ENCODE assay signal across 1 cellular context in the genomic region with DNA sequence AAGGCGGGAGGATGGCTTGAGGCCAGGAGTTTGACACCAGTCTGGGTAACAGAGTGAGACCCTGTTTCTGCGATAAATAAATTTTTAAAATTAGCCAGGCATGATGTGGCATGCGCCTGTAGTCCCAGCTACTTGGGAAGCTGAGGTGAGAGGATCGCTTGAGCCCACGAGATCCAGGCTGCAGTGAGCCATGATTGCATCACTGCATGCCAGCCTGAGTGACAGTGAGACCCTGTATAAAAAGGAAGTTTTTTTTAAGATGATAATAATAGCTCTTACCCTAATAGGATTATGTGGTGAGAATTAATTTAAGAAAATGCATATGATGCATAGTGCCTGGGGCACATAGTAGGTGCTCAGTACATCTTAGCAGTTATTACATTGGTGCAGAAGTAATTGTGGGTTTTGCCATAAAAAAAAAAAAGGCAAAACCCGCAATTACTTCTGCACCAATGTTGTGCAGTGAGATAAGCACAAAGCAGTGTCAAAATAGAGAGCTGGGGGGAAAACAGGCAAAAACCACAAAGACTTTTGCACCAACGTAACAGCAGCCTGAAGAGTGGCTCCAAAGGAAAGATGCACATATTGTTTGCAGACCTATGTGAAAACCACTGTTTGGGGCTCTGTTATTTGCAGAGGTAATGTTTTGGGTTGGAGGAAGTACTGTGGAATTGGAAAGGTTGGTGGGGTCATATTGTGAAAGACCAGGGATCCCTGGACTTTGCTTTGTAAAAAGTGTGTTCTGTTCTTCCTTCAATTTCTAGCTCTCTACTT.
A peak's percentile ranks its signal among the peaks of the same experiment; 100 is the strongest.
TF ChIP-seq lines count a peak whose summit lies in the region.

No MANE protein-coding gene starts in this region.

TF ChIP-seq in HepG2, 621 proteins besides CTCF, POLR2A, EP300 and RAD21 (continued from another document and continues in another):
- TF ChIP-seq, protein P1, sequence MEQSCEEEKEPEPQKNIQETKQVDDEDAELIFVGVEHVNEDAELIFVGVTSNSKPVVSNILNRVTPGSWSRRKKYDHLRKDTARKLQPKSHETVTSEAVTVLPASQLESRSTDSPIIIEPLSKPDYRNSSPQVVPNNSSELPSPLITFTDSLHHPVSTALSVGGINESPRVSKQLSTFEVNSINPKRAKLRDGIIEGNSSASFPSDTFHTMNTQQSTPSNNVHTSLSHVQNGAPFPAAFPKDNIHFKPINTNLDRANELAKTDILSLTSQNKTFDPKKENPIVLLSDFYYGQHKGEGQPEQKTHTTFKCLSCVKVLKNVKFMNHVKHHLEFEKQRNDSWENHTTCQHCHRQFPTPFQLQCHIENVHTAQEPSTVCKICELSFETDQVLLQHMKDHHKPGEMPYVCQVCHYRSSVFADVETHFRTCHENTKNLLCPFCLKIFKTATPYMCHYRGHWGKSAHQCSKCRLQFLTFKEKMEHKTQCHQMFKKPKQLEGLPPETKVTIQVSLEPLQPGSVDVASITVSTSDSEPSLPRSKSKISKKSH (CRISPR knock-in tag; IDR thresholded peaks at IDR 0.05; ENCODE audit: borderline replicate concordance) = no peak
- no peak for TF ChIP-seq HNRNPLL (IDR thresholded peaks at IDR 0.05; ENCODE audit: low read depth, low read length, poor library complexity, severe bottlenecking)
- peak; percentile 64; the same call in 1 of the 2 replicates for TF ChIP-seq HOXD1 (CRISPR knock-in tag; IDR thresholded peaks at IDR 0.05)
- no peak for TF ChIP-seq ZNF766 (CRISPR knock-in tag; IDR thresholded peaks at IDR 0.05; ENCODE audit: borderline replicate concordance)
- no peak for TF ChIP-seq ZNF747 (CRISPR knock-in tag; IDR thresholded peaks at IDR 0.05; ENCODE audit: borderline replicate concordance)
- TF ChIP-seq SIX1 (CRISPR knock-in tag; IDR thresholded peaks at IDR 0.05; ENCODE audit: borderline replicate concordance) = no peak
- peak; percentile 34; the same call in 1 of the 2 replicates for TF ChIP-seq GMEB1 (CRISPR knock-in tag; IDR thresholded peaks at IDR 0.05; ENCODE audit: borderline replicate concordance)
- TF ChIP-seq HNF4G (IDR thresholded peaks at IDR 0.05; ENCODE audit: borderline replicate concordance, low read depth, low read length) = peak; percentile 89
- TF ChIP-seq HNF4G (CRISPR knock-in tag; IDR thresholded peaks at IDR 0.05; ENCODE audit: borderline replicate concordance, low read depth) = peak; percentile 84
- TF ChIP-seq, protein P2, sequence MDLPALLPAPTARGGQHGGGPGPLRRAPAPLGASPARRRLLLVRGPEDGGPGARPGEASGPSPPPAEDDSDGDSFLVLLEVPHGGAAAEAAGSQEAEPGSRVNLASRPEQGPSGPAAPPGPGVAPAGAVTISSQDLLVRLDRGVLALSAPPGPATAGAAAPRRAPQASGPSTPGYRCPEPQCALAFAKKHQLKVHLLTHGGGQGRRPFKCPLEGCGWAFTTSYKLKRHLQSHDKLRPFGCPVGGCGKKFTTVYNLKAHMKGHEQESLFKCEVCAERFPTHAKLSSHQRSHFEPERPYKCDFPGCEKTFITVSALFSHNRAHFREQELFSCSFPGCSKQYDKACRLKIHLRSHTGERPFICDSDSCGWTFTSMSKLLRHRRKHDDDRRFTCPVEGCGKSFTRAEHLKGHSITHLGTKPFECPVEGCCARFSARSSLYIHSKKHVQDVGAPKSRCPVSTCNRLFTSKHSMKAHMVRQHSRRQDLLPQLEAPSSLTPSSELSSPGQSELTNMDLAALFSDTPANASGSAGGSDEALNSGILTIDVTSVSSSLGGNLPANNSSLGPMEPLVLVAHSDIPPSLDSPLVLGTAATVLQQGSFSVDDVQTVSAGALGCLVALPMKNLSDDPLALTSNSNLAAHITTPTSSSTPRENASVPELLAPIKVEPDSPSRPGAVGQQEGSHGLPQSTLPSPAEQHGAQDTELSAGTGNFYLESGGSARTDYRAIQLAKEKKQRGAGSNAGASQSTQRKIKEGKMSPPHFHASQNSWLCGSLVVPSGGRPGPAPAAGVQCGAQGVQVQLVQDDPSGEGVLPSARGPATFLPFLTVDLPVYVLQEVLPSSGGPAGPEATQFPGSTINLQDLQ (CRISPR knock-in tag; IDR thresholded peaks at IDR 0.05) = no peak
- TF ChIP-seq DNMT3B (CRISPR knock-in tag; conservative IDR thresholded peaks at IDR 0.05) = no peak
- TF ChIP-seq EEA1 (CRISPR knock-in tag; IDR thresholded peaks at IDR 0.05; ENCODE audit: borderline replicate concordance) = no peak
- TF ChIP-seq MBD4 (IDR thresholded peaks at IDR 0.05; ENCODE audit: borderline replicate concordance, low read length) = no peak
- TF ChIP-seq, protein P3, sequence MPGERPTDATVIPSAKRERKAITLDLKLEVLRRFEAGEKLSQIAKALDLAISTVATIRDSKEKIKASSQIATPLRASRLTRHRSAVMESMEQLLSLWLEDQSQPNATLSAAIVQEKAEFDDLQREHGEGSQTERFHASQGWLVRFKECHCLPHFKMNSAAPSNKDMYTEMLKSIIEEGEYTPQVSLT (CRISPR knock-in tag; IDR thresholded peaks at IDR 0.05; ENCODE audit: borderline replicate concordance, low read depth) = no peak
- peak; percentile 14; the same call in 1 of the 2 replicates for TF ChIP-seq GABPB1 (CRISPR knock-in tag; IDR thresholded peaks at IDR 0.05)
- TF ChIP-seq, protein P4, sequence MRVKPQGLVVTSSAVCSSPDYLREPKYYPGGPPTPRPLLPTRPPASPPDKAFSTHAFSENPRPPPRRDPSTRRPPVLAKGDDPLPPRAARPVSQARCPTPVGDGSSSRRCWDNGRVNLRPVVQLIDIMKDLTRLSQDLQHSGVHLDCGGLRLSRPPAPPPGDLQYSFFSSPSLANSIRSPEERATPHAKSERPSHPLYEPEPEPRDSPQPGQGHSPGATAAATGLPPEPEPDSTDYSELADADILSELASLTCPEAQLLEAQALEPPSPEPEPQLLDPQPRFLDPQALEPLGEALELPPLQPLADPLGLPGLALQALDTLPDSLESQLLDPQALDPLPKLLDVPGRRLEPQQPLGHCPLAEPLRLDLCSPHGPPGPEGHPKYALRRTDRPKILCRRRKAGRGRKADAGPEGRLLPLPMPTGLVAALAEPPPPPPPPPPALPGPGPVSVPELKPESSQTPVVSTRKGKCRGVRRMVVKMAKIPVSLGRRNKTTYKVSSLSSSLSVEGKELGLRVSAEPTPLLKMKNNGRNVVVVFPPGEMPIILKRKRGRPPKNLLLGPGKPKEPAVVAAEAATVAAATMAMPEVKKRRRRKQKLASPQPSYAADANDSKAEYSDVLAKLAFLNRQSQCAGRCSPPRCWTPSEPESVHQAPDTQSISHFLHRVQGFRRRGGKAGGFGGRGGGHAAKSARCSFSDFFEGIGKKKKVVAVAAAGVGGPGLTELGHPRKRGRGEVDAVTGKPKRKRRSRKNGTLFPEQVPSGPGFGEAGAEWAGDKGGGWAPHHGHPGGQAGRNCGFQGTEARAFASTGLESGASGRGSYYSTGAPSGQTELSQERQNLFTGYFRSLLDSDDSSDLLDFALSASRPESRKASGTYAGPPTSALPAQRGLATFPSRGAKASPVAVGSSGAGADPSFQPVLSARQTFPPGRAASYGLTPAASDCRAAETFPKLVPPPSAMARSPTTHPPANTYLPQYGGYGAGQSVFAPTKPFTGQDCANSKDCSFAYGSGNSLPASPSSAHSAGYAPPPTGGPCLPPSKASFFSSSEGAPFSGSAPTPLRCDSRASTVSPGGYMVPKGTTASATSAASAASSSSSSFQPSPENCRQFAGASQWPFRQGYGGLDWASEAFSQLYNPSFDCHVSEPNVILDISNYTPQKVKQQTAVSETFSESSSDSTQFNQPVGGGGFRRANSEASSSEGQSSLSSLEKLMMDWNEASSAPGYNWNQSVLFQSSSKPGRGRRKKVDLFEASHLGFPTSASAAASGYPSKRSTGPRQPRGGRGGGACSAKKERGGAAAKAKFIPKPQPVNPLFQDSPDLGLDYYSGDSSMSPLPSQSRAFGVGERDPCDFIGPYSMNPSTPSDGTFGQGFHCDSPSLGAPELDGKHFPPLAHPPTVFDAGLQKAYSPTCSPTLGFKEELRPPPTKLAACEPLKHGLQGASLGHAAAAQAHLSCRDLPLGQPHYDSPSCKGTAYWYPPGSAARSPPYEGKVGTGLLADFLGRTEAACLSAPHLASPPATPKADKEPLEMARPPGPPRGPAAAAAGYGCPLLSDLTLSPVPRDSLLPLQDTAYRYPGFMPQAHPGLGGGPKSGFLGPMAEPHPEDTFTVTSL (CRISPR knock-in tag; IDR thresholded peaks at IDR 0.05; ENCODE audit: borderline replicate concordance) = peak; percentile 77; the same call in 1 of the 2 replicates
- no peak for TF ChIP-seq PHF5A (CRISPR knock-in tag; IDR thresholded peaks at IDR 0.05; ENCODE audit: low read depth, unreplicated experiment)
- TF ChIP-seq ISX (CRISPR knock-in tag; conservative IDR thresholded peaks at IDR 0.05) = no peak
- TF ChIP-seq TOE1 (CRISPR knock-in tag; IDR thresholded peaks at IDR 0.05) = no peak
- TF ChIP-seq TMF1 (CRISPR knock-in tag; IDR thresholded peaks at IDR 0.05; ENCODE audit: low read depth) = no peak
- no peak for TF ChIP-seq SMYD3 (CRISPR knock-in tag; IDR thresholded peaks at IDR 0.05)
- TF ChIP-seq, protein P5, sequence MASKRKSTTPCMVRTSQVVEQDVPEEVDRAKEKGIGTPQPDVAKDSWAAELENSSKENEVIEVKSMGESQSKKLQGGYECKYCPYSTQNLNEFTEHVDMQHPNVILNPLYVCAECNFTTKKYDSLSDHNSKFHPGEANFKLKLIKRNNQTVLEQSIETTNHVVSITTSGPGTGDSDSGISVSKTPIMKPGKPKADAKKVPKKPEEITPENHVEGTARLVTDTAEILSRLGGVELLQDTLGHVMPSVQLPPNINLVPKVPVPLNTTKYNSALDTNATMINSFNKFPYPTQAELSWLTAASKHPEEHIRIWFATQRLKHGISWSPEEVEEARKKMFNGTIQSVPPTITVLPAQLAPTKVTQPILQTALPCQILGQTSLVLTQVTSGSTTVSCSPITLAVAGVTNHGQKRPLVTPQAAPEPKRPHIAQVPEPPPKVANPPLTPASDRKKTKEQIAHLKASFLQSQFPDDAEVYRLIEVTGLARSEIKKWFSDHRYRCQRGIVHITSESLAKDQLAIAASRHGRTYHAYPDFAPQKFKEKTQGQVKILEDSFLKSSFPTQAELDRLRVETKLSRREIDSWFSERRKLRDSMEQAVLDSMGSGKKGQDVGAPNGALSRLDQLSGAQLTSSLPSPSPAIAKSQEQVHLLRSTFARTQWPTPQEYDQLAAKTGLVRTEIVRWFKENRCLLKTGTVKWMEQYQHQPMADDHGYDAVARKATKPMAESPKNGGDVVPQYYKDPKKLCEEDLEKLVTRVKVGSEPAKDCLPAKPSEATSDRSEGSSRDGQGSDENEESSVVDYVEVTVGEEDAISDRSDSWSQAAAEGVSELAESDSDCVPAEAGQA (IDR thresholded peaks at IDR 0.05; ENCODE audit: low read depth) = no peak
- TF ChIP-seq, protein P5 (CRISPR knock-in tag; IDR thresholded peaks at IDR 0.05; ENCODE audit: borderline replicate concordance) = no peak
- TF ChIP-seq NFRKB (IDR thresholded peaks at IDR 0.05) = no peak
- TF ChIP-seq CEBPB (IDR thresholded peaks at IDR 0.05; ENCODE audit: borderline replicate concordance, low read depth, low read length) = peak; percentile 84
- no peak for TF ChIP-seq ZNF263 (CRISPR knock-in tag; IDR thresholded peaks at IDR 0.05)
- peak; percentile 68; the same call in 1 of the 2 replicates for TF ChIP-seq ZNF362 (CRISPR knock-in tag; IDR thresholded peaks at IDR 0.05; ENCODE audit: borderline replicate concordance)
- no peak for TF ChIP-seq RELA (CRISPR knock-in tag; IDR thresholded peaks at IDR 0.05)
- TF ChIP-seq ZNF382 (CRISPR knock-in tag; IDR thresholded peaks at IDR 0.05; ENCODE audit: borderline replicate concordance) = no peak
- no peak for TF ChIP-seq CBFB (CRISPR knock-in tag; IDR thresholded peaks at IDR 0.05)
- TF ChIP-seq SPEN (CRISPR knock-in tag; IDR thresholded peaks at IDR 0.05; ENCODE audit: low read depth) = no peak
- TF ChIP-seq AGO2 (optimal IDR thresholded peaks at IDR 0.05; ENCODE audit: low read depth, low read length) = no peak
- peak; percentile 77 for TF ChIP-seq FOXA3 (CRISPR knock-in tag; IDR thresholded peaks at IDR 0.05)
- TF ChIP-seq FLYWCH1 (CRISPR knock-in tag; IDR thresholded peaks at IDR 0.05) = no peak
- TF ChIP-seq ZNF180 (CRISPR knock-in tag; IDR thresholded peaks at IDR 0.05; ENCODE audit: borderline replicate concordance, low read depth) = no peak
- TF ChIP-seq SOX5 (CRISPR knock-in tag; IDR thresholded peaks at IDR 0.05; ENCODE audit: borderline replicate concordance) = peak; percentile 77; the same call in 1 of the 2 replicates
- TF ChIP-seq THAP11 (CRISPR knock-in tag; IDR thresholded peaks at IDR 0.05) = peak; percentile 51; the same call in 1 of the 2 replicates
- TF ChIP-seq SP4 (CRISPR knock-in tag; IDR thresholded peaks at IDR 0.05) = no peak
- no peak for TF ChIP-seq ZNF75D (CRISPR knock-in tag; IDR thresholded peaks at IDR 0.05; ENCODE audit: borderline replicate concordance)
